ENCODE assay signal across 1 cellular context in genomic region chr9:95038666-95039065, GRCh38.
TF ChIP-seq lines count a peak whose summit lies in the region.

No MANE protein-coding gene starts in this region.

TF ChIP-seq in SK-N-SH, 30 proteins besides CTCF, POLR2A, EP300 and RAD21 (continued from another document):
- TF ChIP-seq, protein P1, sequence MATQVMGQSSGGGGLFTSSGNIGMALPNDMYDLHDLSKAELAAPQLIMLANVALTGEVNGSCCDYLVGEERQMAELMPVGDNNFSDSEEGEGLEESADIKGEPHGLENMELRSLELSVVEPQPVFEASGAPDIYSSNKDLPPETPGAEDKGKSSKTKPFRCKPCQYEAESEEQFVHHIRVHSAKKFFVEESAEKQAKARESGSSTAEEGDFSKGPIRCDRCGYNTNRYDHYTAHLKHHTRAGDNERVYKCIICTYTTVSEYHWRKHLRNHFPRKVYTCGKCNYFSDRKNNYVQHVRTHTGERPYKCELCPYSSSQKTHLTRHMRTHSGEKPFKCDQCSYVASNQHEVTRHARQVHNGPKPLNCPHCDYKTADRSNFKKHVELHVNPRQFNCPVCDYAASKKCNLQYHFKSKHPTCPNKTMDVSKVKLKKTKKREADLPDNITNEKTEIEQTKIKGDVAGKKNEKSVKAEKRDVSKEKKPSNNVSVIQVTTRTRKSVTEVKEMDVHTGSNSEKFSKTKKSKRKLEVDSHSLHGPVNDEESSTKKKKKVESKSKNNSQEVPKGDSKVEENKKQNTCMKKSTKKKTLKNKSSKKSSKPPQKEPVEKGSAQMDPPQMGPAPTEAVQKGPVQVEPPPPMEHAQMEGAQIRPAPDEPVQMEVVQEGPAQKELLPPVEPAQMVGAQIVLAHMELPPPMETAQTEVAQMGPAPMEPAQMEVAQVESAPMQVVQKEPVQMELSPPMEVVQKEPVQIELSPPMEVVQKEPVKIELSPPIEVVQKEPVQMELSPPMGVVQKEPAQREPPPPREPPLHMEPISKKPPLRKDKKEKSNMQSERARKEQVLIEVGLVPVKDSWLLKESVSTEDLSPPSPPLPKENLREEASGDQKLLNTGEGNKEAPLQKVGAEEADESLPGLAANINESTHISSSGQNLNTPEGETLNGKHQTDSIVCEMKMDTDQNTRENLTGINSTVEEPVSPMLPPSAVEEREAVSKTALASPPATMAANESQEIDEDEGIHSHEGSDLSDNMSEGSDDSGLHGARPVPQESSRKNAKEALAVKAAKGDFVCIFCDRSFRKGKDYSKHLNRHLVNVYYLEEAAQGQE (IDR thresholded peaks at IDR 0.05; ENCODE audit: low read depth, low read length) = no peak
- no peak for TF ChIP-seq FOXJ3 (CRISPR knock-in tag; IDR thresholded peaks at IDR 0.05)
TF ChIP-seq in SK-N-SH: peak in this region for 0.
